ENCODE assay signal across 13 cellular contexts in genomic region chr22:22767876-22768602, GRCh38.
DNase-seq lines count a peak whose midpoint lies in the region; ATAC-seq, FAIRE-seq and TF ChIP-seq lines count a peak whose summit lies in the region.
"Had no signal": no experiment of that assay in that cellular context is flagged by ENCODE, and none has a peak within 500 bp of the region (broad histone marks: within the 10 kb centered on the region; RNA-seq: fewer than 3 reads in every experiment).

No MANE protein-coding gene starts in this region.

- H3K79me2 ChIP-seq in HepG2 (ENCODE audit: insufficient read depth, low read length) (no peaks in the 10 kb centered on the region), PC-3 (ENCODE audit: low read length) (no peaks in the 10 kb centered on the region)

- TF ChIP-seq CTCF in liver (IDR thresholded peaks at IDR 0.05; ENCODE audit: low read depth, low read length, missing input control) (peak; percentile 23), HepG2 (CRISPR knock-in tag; IDR thresholded peaks at IDR 0.05) (no peak), PC-3 (conservative IDR thresholded peaks at IDR 0.05; ENCODE audit: low read depth, low read length) (peak; percentile 45; the same call in 1 of the 2 replicates), glutamatergic neuron (IDR thresholded peaks at IDR 0.05; ENCODE audit: partially characterized antibody, unreplicated experiment) (peak; percentile 13), vagina (IDR thresholded peaks at IDR 0.05) (no peak)

- H3K9me2 ChIP-seq in PC-3 (replicated peaks; ENCODE audit: low read length), result no peaks in the 10 kb centered on the region

- no peaks in the 10 kb centered on the region for H3F3A ChIP-seq in PC-3 (ENCODE audit: low read length, unreplicated experiment)

- TF ChIP-seq EP300 in HepG2 (IDR thresholded peaks at IDR 0.05; ENCODE audit: low read depth in 2 of 2, low read length in 2 of 2) (no peak), HepG2 (CRISPR knock-in tag; IDR thresholded peaks at IDR 0.05; ENCODE audit: borderline replicate concordance) (no peak)

- no peaks in the 10 kb centered on the region for H3K9me3 ChIP-seq in liver (ENCODE audit: control insufficient read depth in 4 of 4, low read length in 3 of 4)
- no peaks in the 10 kb centered on the region for H3K9me3 ChIP-seq in HepG2 (ENCODE audit: low read length)
- no peaks in the 10 kb centered on the region for H3K9me3 ChIP-seq in PC-3 (ENCODE audit: low read length)
- H3K9me3 ChIP-seq in vagina, result no peaks in the 10 kb centered on the region
- H3K9me3 ChIP-seq: tibial nerve had no signal

- POLR2A ChIA-PET in HepG2 (lab: Yijun Ruan, JAX), result no interaction called here
- POLR2A ChIA-PET in PC-3 (lab: Charles Lee; ENCODE audit: unreplicated experiment), result no interaction called here

- peaks cover 4% of the 10 kb centered on the region for H3K36me3 Mint-ChIP-seq in glutamatergic neuron (ENCODE audit: unreplicated experiment)

- TF ChIP-seq RAD21 in liver (IDR thresholded peaks at IDR 0.05), result peak in 1 of 2 donors; percentile 26
- TF ChIP-seq RAD21 in HepG2 (CRISPR knock-in tag; IDR thresholded peaks at IDR 0.05), result no peak

- H3K36me3 ChIP-seq in liver (ENCODE audit: control insufficient read depth in 4 of 4, insufficient read depth in 3 of 4, low read depth in 1 of 4, low read length in 3 of 4) (no peaks in the 10 kb centered on the region), HepG2 (replicated peaks in 1 of 2; ENCODE audit: control insufficient read depth in 1 of 2, insufficient read depth in 2 of 2, low read length in 2 of 2) (no peaks in the 10 kb centered on the region), PC-3 (ENCODE audit: low read depth, low read length) (no peaks in the 10 kb centered on the region), vagina (no peaks in the 10 kb centered on the region)
- H3K36me3 ChIP-seq: tibial nerve had no signal

- peaks cover 5% of the 10 kb centered on the region for H3K27me3 Mint-ChIP-seq in glutamatergic neuron (ENCODE audit: unreplicated experiment)

- H3K4me1 ChIP-seq in liver (ENCODE audit: control insufficient read depth in 4 of 4, insufficient read depth in 4 of 4, low read length in 3 of 4) (peaks cover 0 to 4% (median 2%) of the 10 kb centered on the region in 4 donors), HepG2 (ENCODE audit: insufficient read depth, low read length) (no peaks in the 10 kb centered on the region), PC-3 (ENCODE audit: insufficient read depth, low read length) (no peaks in the 10 kb centered on the region), vagina (no peaks in the 10 kb centered on the region)

- no peak for DNase-seq in HepG2 (ENCODE audit: low spot score)
- peak; percentile 20 for DNase-seq in PC-3
- DNase-seq in glutamatergic neuron, result no peak
- peak; percentile 52 to 85 for DNase-seq in vagina (ENCODE audit: extremely low spot score in 2 of 2)
- DNase-seq in MV-4-11 (lab: John Stamatoyannopoulos, UW), result no peak
- no peak for DNase-seq in RCC 7860 (ENCODE audit: low spot score)
- DNase-seq: dermis blood vessel endothelial cell, NCI-H1092, retina, Right ventricle myocardium superior had no signal

- H3K4me1 Mint-ChIP-seq in glutamatergic neuron (ENCODE audit: low read depth, unreplicated experiment), result no peaks in the 10 kb centered on the region

- H3K4me3 ChIP-seq in liver (ENCODE audit: low read depth in 1 of 3, low read length in 3 of 3) (no peak overlapping the region), HepG2 (replicated peaks in 1 of 3; ENCODE audit: insufficient read depth in 1 of 3, low read depth in 2 of 3, low read length in 3 of 3) (no peak overlapping the region), PC-3 (ENCODE audit: low read length) (no peak overlapping the region), vagina (no peak overlapping the region)
- H3K4me3 ChIP-seq: tibial nerve had no signal

- no peak overlapping the region for H2AFZ ChIP-seq in HepG2 (ENCODE audit: low read length)
- H2AFZ ChIP-seq in PC-3 (ENCODE audit: low read length), result no peak overlapping the region

- no peaks in the 10 kb centered on the region for H3K9me3 Mint-ChIP-seq in glutamatergic neuron (ENCODE audit: unreplicated experiment)

- WGBS in liver, result 55% methylated on average over 10 of the region's 10 CpGs
- WGBS in HepG2 (ENCODE audit: low lambda C conversion rate), result 23% methylated on average over 10 of the region's 10 CpGs

- TF ChIP-seq POLR2A in HepG2 (IDR thresholded peaks at IDR 0.05; ENCODE audit: insufficient read depth in 1 of 2, low read depth in 2 of 2, low read length in 2 of 2) (no peak), vagina (IDR thresholded peaks at IDR 0.05) (no peak)

- H3K9ac ChIP-seq in liver (ENCODE audit: low read depth in 1 of 2, low read length in 2 of 2) (no peak overlapping the region), HepG2 (ENCODE audit: insufficient read depth, low read depth, low read length) (no peak overlapping the region), PC-3 (ENCODE audit: low read length) (no peak overlapping the region)

- no peak overlapping the region for H3K27ac ChIP-seq in liver (ENCODE audit: low read depth in 1 of 2, low read length in 2 of 2)
- H3K27ac ChIP-seq in HepG2 (ENCODE audit: extremely low read length, insufficient read depth, low read length), result no peak overlapping the region
- no peak overlapping the region for H3K27ac ChIP-seq in PC-3 (ENCODE audit: low read length)
- H3K27ac ChIP-seq in vagina, result no peak overlapping the region
- H3K27ac ChIP-seq: tibial nerve had no signal

- CTCF ChIA-PET in HepG2 (lab: Yijun Ruan, JAX; ENCODE audit: low intra/inter-chr PET ratio, low total read pairs), result no interaction called here
- CTCF ChIA-PET in PC-3 (lab: Charles Lee), result interaction anchor here (0.6 kb wide), 2 partner anchors 21 to 61 kb away, joined by 6 to 9 read pairs; no protein-coding TSS in a partner anchor

- H3K27ac Mint-ChIP-seq in glutamatergic neuron (ENCODE audit: unreplicated experiment), result no peak overlapping the region

- H4K20me1 ChIP-seq in HepG2 (ENCODE audit: insufficient read depth, low read length) (no peaks in the 10 kb centered on the region), PC-3 (ENCODE audit: low read length) (no peaks in the 10 kb centered on the region)

- intact Hi-C loops in HepG2 (cut with micrococcal nuclease; ENCODE audit: unreplicated experiment), result no loop called here
- intact Hi-C loops in PC-3 (cut with micrococcal nuclease), result no loop called here
- intact Hi-C loops in vagina (cut with DNase I), result no loop called here

- BruUV-seq in HepG2 (replicated peaks; lab: Mats Ljungman, UMichigan) (no TSS peak), PC-3 (replicated peaks; lab: Mats Ljungman, UMichigan) (no TSS peak)

- H3K4me3 Mint-ChIP-seq in glutamatergic neuron (ENCODE audit: unreplicated experiment), result no peak overlapping the region

- H3K27me3 ChIP-seq in liver (ENCODE audit: control insufficient read depth in 4 of 4, insufficient read depth in 4 of 4, low read length in 3 of 4) (no peaks in the 10 kb centered on the region), HepG2 (ENCODE audit: control insufficient read depth in 1 of 2, insufficient read depth in 2 of 2, low read length in 2 of 2) (peaks cover 1 to 9% of the 10 kb centered on the region in 2 experiments; a peak in 3 of 5 replicates), PC-3 (ENCODE audit: low read length) (0 out of 2 replicates have a peak, but pooled peaks cover 10% of the 10 kb centered on the region), vagina (no peaks in the 10 kb centered on the region)

- FAIRE-seq in HepG2 (lab: Jason Lieb, UNC) (no peak), RCC 7860 (lab: Jason Lieb, UNC) (no peak)

- no peak for ATAC-seq in HepG2
- no peak for ATAC-seq in PC-3
- ATAC-seq in HG03439 (IDR thresholded peaks at IDR 0.05; ENCODE audit: unreplicated experiment), result no peak

- H3K4me2 ChIP-seq in HepG2 (ENCODE audit: low read depth, low read length) (no peak overlapping the region), PC-3 (ENCODE audit: low read length) (no peak overlapping the region)

- in situ Hi-C loops in HepG2 (cut with HindIII; ENCODE audit: extremely low pct_ligation_motif_present, low pct_unique_long_range_greater_than_20kb), result no loop called here

TF ChIP-seq in liver, 16 proteins besides CTCF, POLR2A, EP300 and RAD21 (continues in another document):
- no peak for TF ChIP-seq NR2F2 (IDR thresholded peaks at IDR 0.05)
- no peak for TF ChIP-seq ATF3 (IDR thresholded peaks at IDR 0.05)

TF ChIP-seq in HepG2, 621 proteins besides CTCF, POLR2A, EP300 and RAD21 (continues in another document):
- TF ChIP-seq SETDB1 (CRISPR knock-in tag; IDR thresholded peaks at IDR 0.05; ENCODE audit: borderline replicate concordance) (no peak), ZBTB21 (CRISPR knock-in tag; IDR thresholded peaks at IDR 0.05) (no peak), ZNF703 (CRISPR knock-in tag; IDR thresholded peaks at IDR 0.05; ENCODE audit: borderline replicate concordance) (no peak), GMEB1 (CRISPR knock-in tag; IDR thresholded peaks at IDR 0.05; ENCODE audit: borderline replicate concordance) (no peak), ZNF639 (CRISPR knock-in tag; conservative IDR thresholded peaks at IDR 0.05) (no peak), SCMH1 (CRISPR knock-in tag; IDR thresholded peaks at IDR 0.05; ENCODE audit: borderline replicate concordance) (no peak), ZNF143 (CRISPR knock-in tag; IDR thresholded peaks at IDR 0.05) (no peak)

Comparison
In these comparisons a context has a peak if more than half of its experiments do, and no peak if none do; other contexts are left out.
1. CTCF ChIP-seq: peak in liver (single experiment), PC-3 (single experiment) and glutamatergic neuron (single experiment); none in HepG2 (single experiment) and vagina (0 of 3).
2. DNase-seq: peak in PC-3 (single experiment) and vagina (2 of 2); none in HepG2 (single experiment), glutamatergic neuron (single experiment), MV-4-11 (single experiment) and RCC 7860 (single experiment).